8 cellular contexts compared by ENCODE assay signal in genomic region chr3:97764186-97765055, GRCh38. TPM values are rescaled to one million over a fixed set of nuclear protein-coding genes. Genes with fewer than 3 reads are reported as not detected.
DNase-seq lines count a peak whose midpoint lies in the region; FAIRE-seq and TF ChIP-seq lines count a peak whose summit lies in the region.

Gene ARL6, plus strand, starts transcription at chr3:97764758. Its CDS starts 3,350 bp downstream, at chr3:97768108.

- H3K14ac ChIP-seq in H9 (ENCODE audit: insufficient read depth, low read length), result peak within 1 kb of the TSS; percentile 63; the same call in 1 of the 2 replicates

- H2BK12ac ChIP-seq in H9 (ENCODE audit: insufficient read length, low read depth, low read length), result no peak within 1 kb of the TSS

- no CpG with 5 or more reads among the region's 52 CpGs for WGBS in H9 (ENCODE audit: extremely low coverage, insufficient read length, low lambda C conversion rate)
- 0 to 1% (median 0%) methylated on average over 31 to 52 of the region's 52 CpGs for WGBS in stomach, 5 donors

- H3K27ac Mint-ChIP-seq in H9 (peak within 1 kb of the TSS; percentile 96 to 99 (median 98)), neural crest cell (ENCODE audit: unreplicated experiment) (peak within 1 kb of the TSS; percentile 98)

- H3K9me3 ChIP-seq in H9 (ENCODE audit: control insufficient read depth, low read depth, low read length), result no peaks in the 10 kb centered on the region
- no peaks in the 10 kb centered on the region for H3K9me3 ChIP-seq in Loucy (ENCODE audit: insufficient read depth, low read depth, low read length)
- no peaks in the 10 kb centered on the region for H3K9me3 ChIP-seq in stomach

- H3K4me3 Mint-ChIP-seq in H9 (peak within 1 kb of the TSS; percentile 97 to 98), neural crest cell (peak within 1 kb of the TSS; percentile 97)

- no peak within 1 kb of the TSS for H2BK120ac ChIP-seq in H9 (ENCODE audit: low read depth, low read length, poor library complexity, severe bottlenecking)

- intact Hi-C loops in stomach (cut with DNase I; ENCODE audit: low total_unique reads), result no loop called here

- peaks cover 7% of the 10 kb centered on the region for H3K23me2 ChIP-seq in H9 (ENCODE audit: insufficient read length, low read depth, low read length, poor library complexity, severe bottlenecking)

- peaks cover 2% of the 10 kb centered on the region for H3K79me1 ChIP-seq in H9 (ENCODE audit: insufficient read depth, low read depth, low read length, poor library complexity, severe bottlenecking)

- H2AK5ac ChIP-seq in H9 (ENCODE audit: insufficient read length, low read length), result no peak within 1 kb of the TSS

- H3K4me2 ChIP-seq in H9 (ENCODE audit: insufficient read depth, insufficient read length, low read length), result peak within 1 kb of the TSS; percentile 88
- peak within 1 kb of the TSS; percentile 77 for H3K4me2 ChIP-seq in Loucy (ENCODE audit: low read depth, low read length, poor library complexity, severe bottlenecking)

- H4K91ac ChIP-seq in H9 (ENCODE audit: insufficient read length, low read depth, low read length), result no peak within 1 kb of the TSS

- H3K27me3 Mint-ChIP-seq in H9 (ENCODE audit: low read depth) (no peaks in the 10 kb centered on the region), neural crest cell (ENCODE audit: low read depth) (no peaks in the 10 kb centered on the region)

- no peak within 1 kb of the TSS for H2BK5ac ChIP-seq in H9 (ENCODE audit: insufficient read length, low read length)

- no peak for TF ChIP-seq POLR2A in stomach (IDR thresholded peaks at IDR 0.05)

- peak; percentile 75 for FAIRE-seq in G401.6 (lab: Jason Lieb, UNC)

- H3T11ph ChIP-seq in H9 (ENCODE audit: low read length), result no peak within 1 kb of the TSS

- DNase-seq in H9 (peak; percentile 88), SHP77 (lab: John Stamatoyannopoulos, UW) (peak; percentile 100), activated gamma-delta T cell (lab: John Stamatoyannopoulos, UW) (peak; percentile 22), foreskin fibroblast (peak; percentile 81 to 93), neural crest cell (ENCODE audit: low read depth, low spot score) (peak; percentile 72), stomach (peak; percentile 80)

- H3K9me3 Mint-ChIP-seq in H9 (no peaks in the 10 kb centered on the region; a peak in 1 of 5 replicates), neural crest cell (no peaks in the 10 kb centered on the region)

- no peaks in the 10 kb centered on the region for H3F3A ChIP-seq in Loucy (ENCODE audit: low read depth)

- H3K4me1 Mint-ChIP-seq in H9 (peaks cover 21 to 30% of the 10 kb centered on the region in 2 experiments), neural crest cell (peaks cover 39% of the 10 kb centered on the region)

- H4K20me1 ChIP-seq in H9 (ENCODE audit: control insufficient read depth, insufficient read depth, insufficient read length) (no peaks in the 10 kb centered on the region), Loucy (ENCODE audit: insufficient read depth, low read length, poor library complexity, severe bottlenecking) (no peaks in the 10 kb centered on the region)

- no peak within 1 kb of the TSS for H3K4ac ChIP-seq in H9 (ENCODE audit: low read depth, low read length)

- H3K36me3 Mint-ChIP-seq in H9 (ENCODE audit: insufficient read depth in 1 of 3, low read depth in 3 of 3), result peaks cover under 1 to 6% (median 4%) of the 10 kb centered on the region in 3 experiments; a peak in 6 of 7 replicates
- peaks cover under 1% of the 10 kb centered on the region for H3K36me3 Mint-ChIP-seq in neural crest cell (ENCODE audit: low read depth)

- H2AFZ ChIP-seq in H9 (ENCODE audit: low read length) (peak within 1 kb of the TSS; percentile 67), Loucy (ENCODE audit: low read length) (peak within 1 kb of the TSS; percentile 98)

- TF ChIP-seq EP300 in stomach (IDR thresholded peaks at IDR 0.05), result no peak

- H3K4me1 ChIP-seq in H9 (ENCODE audit: insufficient read depth, low read length) (no peaks in the 10 kb centered on the region), Loucy (ENCODE audit: insufficient read depth, low read length, poor library complexity, severe bottlenecking) (peaks cover 35% of the 10 kb centered on the region), stomach (peaks cover 8 to 37% (median 21%) of the 10 kb centered on the region in 4 donors)

- H3K23ac ChIP-seq in H9 (ENCODE audit: insufficient read length, low read depth, low read length), result no peak within 1 kb of the TSS

- no peaks in the 10 kb centered on the region for H3K9me2 ChIP-seq in Loucy (replicated peaks; ENCODE audit: low read depth, low read length)

- no peak within 1 kb of the TSS for H2BK20ac ChIP-seq in H9 (ENCODE audit: low read depth, low read length, poor library complexity, severe bottlenecking)

- H3K27ac ChIP-seq in H9 (ENCODE audit: insufficient read length, low read depth, low read length) (no peak within 1 kb of the TSS), stomach (peak within 1 kb of the TSS; percentile 66 to 85 (median 83))

- TF ChIP-seq CTCF in H9 (conservative IDR thresholded peaks at IDR 0.05), result peak; percentile 20; the same call in 1 of the 3 replicates
- TF ChIP-seq CTCF in Loucy (conservative IDR thresholded peaks at IDR 0.05; ENCODE audit: low read length), result peak; percentile 36; the same call in 1 of the 2 replicates
- TF ChIP-seq CTCF in foreskin fibroblast (IDR thresholded peaks at IDR 0.05; ENCODE audit: low read depth, low read length), result peak; percentile 4
- no peak for TF ChIP-seq CTCF in neural crest cell (conservative IDR thresholded peaks at IDR 0.05)
- TF ChIP-seq CTCF in stomach (IDR thresholded peaks at IDR 0.05), result peak in 1 of 7 experiments; percentile 5

- H2BK15ac ChIP-seq in H9 (ENCODE audit: low read depth, low read length), result no peak within 1 kb of the TSS

- no peak within 1 kb of the TSS for H3K18ac ChIP-seq in H9 (ENCODE audit: insufficient read length, low read depth, low read length)

- no peak within 1 kb of the TSS for H3K56ac ChIP-seq in H9 (ENCODE audit: insufficient read length, low read depth, low read length)

- peak within 1 kb of the TSS; percentile 64 for H3K9ac ChIP-seq in H9 (ENCODE audit: extremely low read depth, insufficient read length, low read length)
- H3K9ac ChIP-seq in Loucy (ENCODE audit: low read depth, low read length, poor library complexity, severe bottlenecking), result peak within 1 kb of the TSS; percentile 69

- H4K5ac ChIP-seq in H9 (ENCODE audit: insufficient read length, low read depth, low read length), result no peak within 1 kb of the TSS

- H3K36me3 ChIP-seq in Loucy (ENCODE audit: insufficient read depth, low read length) (no peaks in the 10 kb centered on the region), stomach (peaks cover 0 to 1% (median 0%) of the 10 kb centered on the region in 4 donors)

- H3K79me2 ChIP-seq in H9 (ENCODE audit: insufficient read depth, low read length), result no peaks in the 10 kb centered on the region
- H3K79me2 ChIP-seq in Loucy (ENCODE audit: insufficient read depth, low read length), result no peaks in the 10 kb centered on the region

- H4K8ac ChIP-seq in H9 (replicated peaks; ENCODE audit: insufficient read length, low read depth, low read length), result no peak within 1 kb of the TSS

- H3K27me3 ChIP-seq in H9 (ENCODE audit: insufficient read depth, low read length) (no peaks in the 10 kb centered on the region), Loucy (ENCODE audit: insufficient read depth, low read length, poor library complexity, severe bottlenecking) (peaks cover 6% of the 10 kb centered on the region), stomach (no peaks in the 10 kb centered on the region)

- H3K4me3 ChIP-seq in Loucy (ENCODE audit: low read length, poor library complexity, severe bottlenecking) (peak within 1 kb of the TSS; percentile 91), foreskin fibroblast (ENCODE audit: low read depth in 1 of 2, low read length in 2 of 2) (peak within 1 kb of the TSS; percentile 84 to 99), stomach (peak within 1 kb of the TSS; percentile 71 to 84 (median 76))

RNA-seq across cellular contexts. Expression of gene ARL6, which starts in this region (rescaled TPM):
- total RNA-seq in H9 (2021) (6.3 and 7.1 TPM in 2 replicates), neural crest cell (6.8 and 8.3 TPM in 2 replicates), stomach (10 to 100 TPM in 1 of 5 donors, 1 to 10 TPM in 2, under 1 TPM in 2; 0.58 to 19.1 (median 1.8) TPM)
- polyA plus RNA-seq in stomach, result 1 to 10 TPM; 2.0 to 3.8 (median 3.2) TPM

Comparison
In these comparisons a context has a peak if more than half of its experiments do, and no peak if none do; other contexts are left out.
1. DNase-seq: peak in every context shown above with its lines; median percentile 100 in SHP77; 88 in H9; 87 in foreskin fibroblast; 80 in stomach; 72 in neural crest cell; 22 in activated gamma-delta T cell.